In the genomic region with DNA sequence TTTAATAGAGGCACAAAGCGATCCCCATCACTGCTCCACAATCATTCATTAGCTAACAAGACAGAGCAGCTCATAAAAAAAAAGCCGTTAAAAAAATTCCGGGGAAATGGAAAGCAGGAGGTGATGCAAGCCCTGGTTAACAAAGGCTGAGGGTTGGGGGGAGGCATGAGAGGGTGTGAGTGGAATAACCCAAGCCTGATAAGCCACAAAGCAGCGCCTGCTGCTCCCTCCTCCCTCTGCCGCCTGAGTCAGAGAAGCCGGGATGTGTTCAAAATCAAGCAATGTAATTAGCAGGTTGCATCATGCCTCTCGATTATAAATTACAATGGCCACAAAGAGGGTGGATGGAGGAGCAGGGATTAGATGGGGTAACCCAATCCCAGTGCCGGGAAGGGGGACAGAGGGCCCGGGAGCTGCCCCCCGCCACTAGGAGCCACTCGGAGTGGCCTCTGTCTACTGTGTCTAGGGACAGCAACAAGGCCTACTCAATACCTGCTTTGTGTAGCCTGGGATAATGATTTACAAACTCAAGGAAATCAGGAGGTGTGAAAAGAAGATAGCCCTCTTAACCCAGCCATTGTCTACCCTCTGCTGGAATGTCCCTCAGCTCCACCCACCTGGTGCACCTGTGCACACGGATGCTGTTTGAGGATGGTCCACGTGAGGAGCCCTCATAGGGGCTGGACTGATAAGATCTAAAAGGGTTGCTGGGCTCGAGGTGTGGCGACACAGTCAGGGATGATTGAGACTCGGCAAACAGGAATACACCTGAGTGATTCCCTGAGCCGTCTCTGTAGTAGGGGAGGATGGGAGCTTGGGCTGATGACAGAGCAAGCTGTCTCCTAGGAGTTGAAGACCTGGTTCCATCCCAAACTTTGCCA, we compare ENCODE assay signal across 1 cellular context.
A peak's percentile ranks its signal among the peaks of the same experiment; 100 is the strongest.
TF ChIP-seq lines count a peak whose summit lies in the region.

No MANE protein-coding gene starts in this region.

TF ChIP-seq in HepG2, 621 proteins besides CTCF, POLR2A, EP300 and RAD21 (continued from another document and continues in another):
- TF ChIP-seq, protein P1, sequence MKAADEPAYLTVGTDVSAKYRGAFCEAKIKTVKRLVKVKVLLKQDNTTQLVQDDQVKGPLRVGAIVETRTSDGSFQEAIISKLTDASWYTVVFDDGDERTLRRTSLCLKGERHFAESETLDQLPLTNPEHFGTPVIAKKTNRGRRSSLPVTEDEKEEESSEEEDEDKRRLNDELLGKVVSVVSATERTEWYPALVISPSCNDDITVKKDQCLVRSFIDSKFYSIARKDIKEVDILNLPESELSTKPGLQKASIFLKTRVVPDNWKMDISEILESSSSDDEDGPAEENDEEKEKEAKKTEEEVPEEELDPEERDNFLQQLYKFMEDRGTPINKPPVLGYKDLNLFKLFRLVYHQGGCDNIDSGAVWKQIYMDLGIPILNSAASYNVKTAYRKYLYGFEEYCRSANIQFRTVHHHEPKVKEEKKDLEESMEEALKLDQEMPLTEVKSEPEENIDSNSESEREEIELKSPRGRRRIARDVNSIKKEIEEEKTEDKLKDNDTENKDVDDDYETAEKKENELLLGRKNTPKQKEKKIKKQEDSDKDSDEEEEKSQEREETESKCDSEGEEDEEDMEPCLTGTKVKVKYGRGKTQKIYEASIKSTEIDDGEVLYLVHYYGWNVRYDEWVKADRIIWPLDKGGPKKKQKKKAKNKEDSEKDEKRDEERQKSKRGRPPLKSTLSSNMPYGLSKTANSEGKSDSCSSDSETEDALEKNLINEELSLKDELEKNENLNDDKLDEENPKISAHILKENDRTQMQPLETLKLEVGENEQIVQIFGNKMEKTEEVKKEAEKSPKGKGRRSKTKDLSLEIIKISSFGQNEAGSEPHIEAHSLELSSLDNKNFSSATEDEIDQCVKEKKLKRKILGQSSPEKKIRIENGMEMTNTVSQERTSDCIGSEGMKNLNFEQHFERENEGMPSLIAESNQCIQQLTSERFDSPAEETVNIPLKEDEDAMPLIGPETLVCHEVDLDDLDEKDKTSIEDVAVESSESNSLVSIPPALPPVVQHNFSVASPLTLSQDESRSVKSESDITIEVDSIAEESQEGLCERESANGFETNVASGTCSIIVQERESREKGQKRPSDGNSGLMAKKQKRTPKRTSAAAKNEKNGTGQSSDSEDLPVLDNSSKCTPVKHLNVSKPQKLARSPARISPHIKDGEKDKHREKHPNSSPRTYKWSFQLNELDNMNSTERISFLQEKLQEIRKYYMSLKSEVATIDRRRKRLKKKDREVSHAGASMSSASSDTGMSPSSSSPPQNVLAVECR (CRISPR knock-in tag; IDR thresholded peaks at IDR 0.05; ENCODE audit: borderline replicate concordance) = peak; percentile 56; the same call in 1 of the 2 replicates
- TF ChIP-seq DR1 (CRISPR knock-in tag; IDR thresholded peaks at IDR 0.05) = no peak
- 0 out of 2 replicates have a peak, but pooled peaks have one; percentile 32 for TF ChIP-seq SSRP1 (CRISPR knock-in tag; IDR thresholded peaks at IDR 0.05)
- TF ChIP-seq SP4 (CRISPR knock-in tag; IDR thresholded peaks at IDR 0.05) = peak; percentile 64; the same call in 1 of the 2 replicates
- TF ChIP-seq RELA (CRISPR knock-in tag; IDR thresholded peaks at IDR 0.05) = no peak
- TF ChIP-seq TAF15 (IDR thresholded peaks at IDR 0.05; ENCODE audit: low read depth, low read length, poor library complexity, severe bottlenecking) = no peak
- TF ChIP-seq ZFP37 (CRISPR knock-in tag; IDR thresholded peaks at IDR 0.05; ENCODE audit: borderline replicate concordance) = no peak
- peak; percentile 81; the same call in 1 of the 2 replicates for TF ChIP-seq AHR (CRISPR knock-in tag; IDR thresholded peaks at IDR 0.05)
- TF ChIP-seq ADNP (CRISPR knock-in tag; IDR thresholded peaks at IDR 0.05) = no peak
- TF ChIP-seq, protein P2, sequence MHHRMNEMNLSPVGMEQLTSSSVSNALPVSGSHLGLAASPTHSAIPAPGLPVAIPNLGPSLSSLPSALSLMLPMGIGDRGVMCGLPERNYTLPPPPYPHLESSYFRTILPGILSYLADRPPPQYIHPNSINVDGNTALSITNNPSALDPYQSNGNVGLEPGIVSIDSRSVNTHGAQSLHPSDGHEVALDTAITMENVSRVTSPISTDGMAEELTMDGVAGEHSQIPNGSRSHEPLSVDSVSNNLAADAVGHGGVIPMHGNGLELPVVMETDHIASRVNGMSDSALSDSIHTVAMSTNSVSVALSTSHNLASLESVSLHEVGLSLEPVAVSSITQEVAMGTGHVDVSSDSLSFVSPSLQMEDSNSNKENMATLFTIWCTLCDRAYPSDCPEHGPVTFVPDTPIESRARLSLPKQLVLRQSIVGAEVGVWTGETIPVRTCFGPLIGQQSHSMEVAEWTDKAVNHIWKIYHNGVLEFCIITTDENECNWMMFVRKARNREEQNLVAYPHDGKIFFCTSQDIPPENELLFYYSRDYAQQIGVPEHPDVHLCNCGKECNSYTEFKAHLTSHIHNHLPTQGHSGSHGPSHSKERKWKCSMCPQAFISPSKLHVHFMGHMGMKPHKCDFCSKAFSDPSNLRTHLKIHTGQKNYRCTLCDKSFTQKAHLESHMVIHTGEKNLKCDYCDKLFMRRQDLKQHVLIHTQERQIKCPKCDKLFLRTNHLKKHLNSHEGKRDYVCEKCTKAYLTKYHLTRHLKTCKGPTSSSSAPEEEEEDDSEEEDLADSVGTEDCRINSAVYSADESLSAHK (CRISPR knock-in tag; IDR thresholded peaks at IDR 0.05; ENCODE audit: borderline replicate concordance) = no peak
- peak; percentile 91 for TF ChIP-seq BCL6 (CRISPR knock-in tag; IDR thresholded peaks at IDR 0.05)
- peak; percentile 100 for TF ChIP-seq SOX13 (IDR thresholded peaks at IDR 0.05)
- TF ChIP-seq SOX13 (CRISPR knock-in tag; conservative IDR thresholded peaks at IDR 0.05 in 1 of 2, IDR thresholded peaks at IDR 0.05 in 1 of 2) = peak in 1 of 2 experiments; percentile 100; a peak in 2 of 4 replicates
- no peak for TF ChIP-seq HOXA9 (CRISPR knock-in tag; IDR thresholded peaks at IDR 0.05; ENCODE audit: borderline replicate concordance)
- no peak for TF ChIP-seq ZNF720 (CRISPR knock-in tag; IDR thresholded peaks at IDR 0.05)
- TF ChIP-seq, protein P3, sequence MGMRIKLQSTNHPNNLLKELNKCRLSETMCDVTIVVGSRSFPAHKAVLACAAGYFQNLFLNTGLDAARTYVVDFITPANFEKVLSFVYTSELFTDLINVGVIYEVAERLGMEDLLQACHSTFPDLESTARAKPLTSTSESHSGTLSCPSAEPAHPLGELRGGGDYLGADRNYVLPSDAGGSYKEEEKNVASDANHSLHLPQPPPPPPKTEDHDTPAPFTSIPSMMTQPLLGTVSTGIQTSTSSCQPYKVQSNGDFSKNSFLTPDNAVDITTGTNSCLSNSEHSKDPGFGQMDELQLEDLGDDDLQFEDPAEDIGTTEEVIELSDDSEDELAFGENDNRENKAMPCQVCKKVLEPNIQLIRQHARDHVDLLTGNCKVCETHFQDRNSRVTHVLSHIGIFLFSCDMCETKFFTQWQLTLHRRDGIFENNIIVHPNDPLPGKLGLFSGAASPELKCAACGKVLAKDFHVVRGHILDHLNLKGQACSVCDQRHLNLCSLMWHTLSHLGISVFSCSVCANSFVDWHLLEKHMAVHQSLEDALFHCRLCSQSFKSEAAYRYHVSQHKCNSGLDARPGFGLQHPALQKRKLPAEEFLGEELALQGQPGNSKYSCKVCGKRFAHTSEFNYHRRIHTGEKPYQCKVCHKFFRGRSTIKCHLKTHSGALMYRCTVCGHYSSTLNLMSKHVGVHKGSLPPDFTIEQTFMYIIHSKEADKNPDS (CRISPR knock-in tag; IDR thresholded peaks at IDR 0.05) = no peak
- TF ChIP-seq ZFP82 (CRISPR knock-in tag; IDR thresholded peaks at IDR 0.05; ENCODE audit: borderline replicate concordance) = no peak
- TF ChIP-seq ZFY (CRISPR knock-in tag; IDR thresholded peaks at IDR 0.05) = peak; percentile 70
- peak; percentile 99 for TF ChIP-seq NKX3-1 (CRISPR knock-in tag; IDR thresholded peaks at IDR 0.05)
- TF ChIP-seq, protein P4, sequence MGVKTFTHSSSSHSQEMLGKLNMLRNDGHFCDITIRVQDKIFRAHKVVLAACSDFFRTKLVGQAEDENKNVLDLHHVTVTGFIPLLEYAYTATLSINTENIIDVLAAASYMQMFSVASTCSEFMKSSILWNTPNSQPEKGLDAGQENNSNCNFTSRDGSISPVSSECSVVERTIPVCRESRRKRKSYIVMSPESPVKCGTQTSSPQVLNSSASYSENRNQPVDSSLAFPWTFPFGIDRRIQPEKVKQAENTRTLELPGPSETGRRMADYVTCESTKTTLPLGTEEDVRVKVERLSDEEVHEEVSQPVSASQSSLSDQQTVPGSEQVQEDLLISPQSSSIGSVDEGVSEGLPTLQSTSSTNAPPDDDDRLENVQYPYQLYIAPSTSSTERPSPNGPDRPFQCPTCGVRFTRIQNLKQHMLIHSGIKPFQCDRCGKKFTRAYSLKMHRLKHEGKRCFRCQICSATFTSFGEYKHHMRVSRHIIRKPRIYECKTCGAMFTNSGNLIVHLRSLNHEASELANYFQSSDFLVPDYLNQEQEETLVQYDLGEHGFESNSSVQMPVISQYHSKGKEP (CRISPR knock-in tag; IDR thresholded peaks at IDR 0.05) = no peak
- TF ChIP-seq ZNF670 (CRISPR knock-in tag; IDR thresholded peaks at IDR 0.05; ENCODE audit: borderline replicate concordance) = no peak
- peak; percentile 77 for TF ChIP-seq MED13 (CRISPR knock-in tag; IDR thresholded peaks at IDR 0.05)
- TF ChIP-seq ZNF484 (CRISPR knock-in tag; IDR thresholded peaks at IDR 0.05; ENCODE audit: borderline replicate concordance, low read depth) = no peak
- TF ChIP-seq ZNF761 (CRISPR knock-in tag; conservative IDR thresholded peaks at IDR 0.05) = no peak
- 0 out of 2 replicates have a peak, but pooled peaks have one; percentile 16 for TF ChIP-seq MIER3 (CRISPR knock-in tag; IDR thresholded peaks at IDR 0.05; ENCODE audit: borderline replicate concordance)
- TF ChIP-seq STAT5B (CRISPR knock-in tag; IDR thresholded peaks at IDR 0.05) = no peak; the same call in 1 of the 2 replicates
- TF ChIP-seq CBX1 (IDR thresholded peaks at IDR 0.05; ENCODE audit: low read depth) = peak; percentile 21
- no peak for TF ChIP-seq SMARCE1 (IDR thresholded peaks at IDR 0.05; ENCODE audit: borderline replicate concordance)
- no peak for TF ChIP-seq ZNF577 (CRISPR knock-in tag; IDR thresholded peaks at IDR 0.05; ENCODE audit: borderline replicate concordance, low read depth)
- no peak for TF ChIP-seq CCAR2 (optimal IDR thresholded peaks at IDR 0.05; ENCODE audit: low read depth, low read length)
- no peak for TF ChIP-seq HNRNPLL (IDR thresholded peaks at IDR 0.05; ENCODE audit: low read depth, low read length, poor library complexity, severe bottlenecking)
- peak; percentile 57; the same call in 1 of the 2 replicates for TF ChIP-seq ZNF841 (CRISPR knock-in tag; IDR thresholded peaks at IDR 0.05; ENCODE audit: borderline replicate concordance)
- TF ChIP-seq NCOR1 (IDR thresholded peaks at IDR 0.05; ENCODE audit: borderline replicate concordance, low read length) = no peak; the same call in 1 of the 2 replicates
- TF ChIP-seq, protein P5, sequence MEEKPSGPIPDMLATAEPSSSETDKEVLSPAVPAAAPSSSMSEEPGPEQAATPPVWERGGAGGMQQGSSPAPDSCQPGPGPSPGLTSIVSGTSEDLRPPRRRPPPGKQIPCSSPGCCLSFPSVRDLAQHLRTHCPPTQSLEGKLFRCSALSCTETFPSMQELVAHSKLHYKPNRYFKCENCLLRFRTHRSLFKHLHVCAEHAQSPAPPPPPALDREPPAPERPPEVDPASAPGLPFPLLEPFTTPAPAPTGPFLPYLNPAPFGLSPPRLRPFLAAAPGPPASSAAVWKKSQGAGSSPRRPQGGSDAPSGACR (CRISPR knock-in tag; IDR thresholded peaks at IDR 0.05) = no peak
- peak; percentile 26 for TF ChIP-seq ZNF430 (CRISPR knock-in tag; IDR thresholded peaks at IDR 0.05)
- TF ChIP-seq KDM3A (CRISPR knock-in tag; IDR thresholded peaks at IDR 0.05; ENCODE audit: low read depth) = peak; percentile 44; the same call in 1 of the 2 replicates
- TF ChIP-seq, protein P6, sequence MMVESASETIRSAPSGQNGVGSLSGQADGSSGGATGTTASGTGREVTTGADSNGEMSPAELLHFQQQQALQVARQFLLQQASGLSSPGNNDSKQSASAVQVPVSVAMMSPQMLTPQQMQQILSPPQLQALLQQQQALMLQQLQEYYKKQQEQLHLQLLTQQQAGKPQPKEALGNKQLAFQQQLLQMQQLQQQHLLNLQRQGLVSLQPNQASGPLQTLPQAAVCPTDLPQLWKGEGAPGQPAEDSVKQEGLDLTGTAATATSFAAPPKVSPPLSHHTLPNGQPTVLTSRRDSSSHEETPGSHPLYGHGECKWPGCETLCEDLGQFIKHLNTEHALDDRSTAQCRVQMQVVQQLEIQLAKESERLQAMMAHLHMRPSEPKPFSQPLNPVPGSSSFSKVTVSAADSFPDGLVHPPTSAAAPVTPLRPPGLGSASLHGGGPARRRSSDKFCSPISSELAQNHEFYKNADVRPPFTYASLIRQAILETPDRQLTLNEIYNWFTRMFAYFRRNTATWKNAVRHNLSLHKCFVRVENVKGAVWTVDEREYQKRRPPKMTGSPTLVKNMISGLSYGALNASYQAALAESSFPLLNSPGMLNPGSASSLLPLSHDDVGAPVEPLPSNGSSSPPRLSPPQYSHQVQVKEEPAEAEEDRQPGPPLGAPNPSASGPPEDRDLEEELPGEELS (CRISPR knock-in tag; IDR thresholded peaks at IDR 0.05) = peak; percentile 95
- TF ChIP-seq ZNF749 (CRISPR knock-in tag; IDR thresholded peaks at IDR 0.05; ENCODE audit: borderline replicate concordance) = no peak; the same call in 1 of the 2 replicates
- TF ChIP-seq PCBP1 (IDR thresholded peaks at IDR 0.05; ENCODE audit: borderline replicate concordance, low read depth, low read length) = no peak
- TF ChIP-seq, protein P7, sequence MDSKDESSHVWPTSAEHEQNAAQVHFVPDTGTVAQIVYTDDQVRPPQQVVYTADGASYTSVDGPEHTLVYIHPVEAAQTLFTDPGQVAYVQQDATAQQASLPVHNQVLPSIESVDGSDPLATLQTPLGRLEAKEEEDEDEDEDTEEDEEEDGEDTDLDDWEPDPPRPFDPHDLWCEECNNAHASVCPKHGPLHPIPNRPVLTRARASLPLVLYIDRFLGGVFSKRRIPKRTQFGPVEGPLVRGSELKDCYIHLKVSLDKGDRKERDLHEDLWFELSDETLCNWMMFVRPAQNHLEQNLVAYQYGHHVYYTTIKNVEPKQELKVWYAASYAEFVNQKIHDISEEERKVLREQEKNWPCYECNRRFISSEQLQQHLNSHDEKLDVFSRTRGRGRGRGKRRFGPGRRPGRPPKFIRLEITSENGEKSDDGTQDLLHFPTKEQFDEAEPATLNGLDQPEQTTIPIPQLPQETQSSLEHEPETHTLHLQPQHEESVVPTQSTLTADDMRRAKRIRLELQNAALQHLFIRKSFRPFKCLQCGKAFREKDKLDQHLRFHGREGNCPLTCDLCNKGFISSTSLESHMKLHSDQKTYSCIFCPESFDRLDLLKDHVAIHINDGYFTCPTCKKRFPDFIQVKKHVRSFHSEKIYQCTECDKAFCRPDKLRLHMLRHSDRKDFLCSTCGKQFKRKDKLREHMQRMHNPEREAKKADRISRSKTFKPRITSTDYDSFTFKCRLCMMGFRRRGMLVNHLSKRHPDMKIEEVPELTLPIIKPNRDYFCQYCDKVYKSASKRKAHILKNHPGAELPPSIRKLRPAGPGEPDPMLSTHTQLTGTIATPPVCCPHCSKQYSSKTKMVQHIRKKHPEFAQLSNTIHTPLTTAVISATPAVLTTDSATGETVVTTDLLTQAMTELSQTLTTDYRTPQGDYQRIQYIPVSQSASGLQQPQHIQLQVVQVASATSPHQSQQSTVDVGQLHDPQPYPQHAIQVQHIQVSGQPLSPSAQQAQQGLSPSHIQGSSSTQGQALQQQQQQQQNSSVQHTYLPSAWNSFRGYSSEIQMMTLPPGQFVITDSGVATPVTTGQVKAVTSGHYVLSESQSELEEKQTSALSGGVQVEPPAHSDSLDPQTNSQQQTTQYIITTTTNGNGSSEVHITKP (CRISPR knock-in tag; IDR thresholded peaks at IDR 0.05; ENCODE audit: low read depth) = peak; percentile 95
